10 cellular contexts compared by ENCODE assay signal in the genomic region with DNA sequence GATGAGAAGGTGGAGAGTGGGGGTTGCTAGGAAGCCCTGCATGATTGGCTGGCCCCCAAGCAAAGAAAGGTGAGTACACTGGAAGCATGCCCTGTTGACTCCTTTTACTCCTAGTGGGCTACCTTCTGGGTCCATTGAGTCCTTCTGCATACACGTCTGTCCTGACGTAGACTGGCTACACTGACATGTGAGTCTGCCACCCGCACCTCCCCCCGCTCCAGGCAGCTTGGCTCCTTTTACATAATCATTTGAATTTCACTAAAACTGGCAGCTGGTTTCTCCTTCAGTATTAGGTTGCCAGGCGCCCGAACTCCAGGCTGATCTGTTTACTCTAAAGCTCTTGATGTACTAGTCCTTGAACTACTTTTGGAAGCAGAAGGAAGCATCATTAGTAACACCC. TPM values are rescaled to one million over a fixed set of nuclear protein-coding genes. Genes with fewer than 3 reads are reported as not detected.
DNase-seq lines count a peak whose midpoint lies in the region; ATAC-seq lines count a peak whose summit lies in the region.
"Had no signal": no experiment of that assay in that cellular context is flagged by ENCODE, and none has a peak within 500 bp of the region (broad histone marks: within the 10 kb centered on the region; RNA-seq: fewer than 3 reads in every experiment).

No MANE protein-coding gene starts in this region.

- DNase-seq in Right ventricle myocardium superior (no peak), left cardiac atrium (no peak), hippocampal formation (lab: John Stamatoyannopoulos, UW) (peak; percentile 27 to 63), superior temporal gyrus (ENCODE audit: extremely low spot score) (peak; percentile 65), T-cell (no peak)
- DNase-seq in effector CD4-positive, alpha-beta T cell, result no peak
- DNase-seq: NCI-H510A, upper lobe of left lung had no signal

- no peak overlapping the region for H3K27ac Mint-ChIP-seq in T-cell

- H3K36me3 Mint-ChIP-seq in T-cell, result peaks cover 19% of the 10 kb centered on the region

- intact Hi-C loops in Right ventricle myocardium superior (cut with DNase I), result no loop called here
- intact Hi-C loops in left cardiac atrium (cut with DNase I), result no loop called here

- ATAC-seq in Right ventricle myocardium superior (ENCODE audit: poor library complexity) (peak; percentile 15), left cardiac atrium (no peak), T-cell (replicated peaks in 1 of 4) (no peak)
- ATAC-seq: body of pancreas, Right ventricle myocardium inferior had no signal

- no peaks in the 10 kb centered on the region for H3K27me3 Mint-ChIP-seq in T-cell

- POLR2A ChIA-PET in T-cell (lab: Charles Lee), result interaction anchor here in 1 of 2 donors (0.6 kb wide), 1 partner anchor 36 kb away, joined by 6 read pairs; no protein-coding TSS in a partner anchor

- no peaks in the 10 kb centered on the region for H3K9me3 Mint-ChIP-seq in T-cell

- no peak overlapping the region for H3K4me3 Mint-ChIP-seq in T-cell

- CTCF ChIA-PET in T-cell (lab: Charles Lee), result interaction anchor here in 1 of 2 donors (0.5 kb wide), 1 partner anchor 37 kb away, joined by 6 read pairs; no protein-coding TSS in a partner anchor

- H3K4me1 Mint-ChIP-seq in T-cell, result peaks cover 8 to 23% (median 15%) of the 10 kb centered on the region in 3 donors

RNA-seq across cellular contexts. Expression of gene MRPS21, which starts 8.7 kb away (rescaled TPM):
- 71.2 TPM for total RNA-seq in Right ventricle myocardium superior
- total RNA-seq in left cardiac atrium, result 10 to 100 TPM; 72.6 to 74.3 TPM
- total RNA-seq in T-cell, result 10 to 100 TPM; 51.9 to 75.0 (median 66.8) TPM

RNA-seq across cellular contexts. Expression of gene PRPF3, which starts 19.0 kb away (rescaled TPM):
- total RNA-seq in Right ventricle myocardium superior, result 18.0 TPM
- total RNA-seq in left cardiac atrium, result 10 to 100 TPM; 22.1 to 25.1 TPM
- 100 to 1,000 TPM; 100 to 153 (median 105) TPM for total RNA-seq in T-cell

RNA-seq across cellular contexts. Expression of gene CIART, which starts 20.0 kb away (rescaled TPM):
- total RNA-seq in Right ventricle myocardium superior (11.8 TPM), left cardiac atrium (10 to 100 TPM in 1 of 2 donors, 1 to 10 TPM in 1; 9.8 to 14.1 TPM), T-cell (1 to 10 TPM in 4 of 5 donors, under 1 TPM in 1; 0.63 to 2.9 (median 1.3) TPM)

RNA-seq across cellular contexts. Expression of gene C1orf54, which starts 29.7 kb away (rescaled TPM):
- total RNA-seq in Right ventricle myocardium superior, result 8.8 TPM
- total RNA-seq in left cardiac atrium, result 10 to 100 TPM; 10.1 to 14.0 TPM
- 1 to 10 TPM; 2.1 to 4.1 (median 3.2) TPM for total RNA-seq in T-cell

RNA-seq across cellular contexts. Expression of gene APH1A, which starts 33.5 kb away (rescaled TPM):
- total RNA-seq in Right ventricle myocardium superior (53.6 TPM), left cardiac atrium (10 to 100 TPM; 64.3 to 93.1 TPM), T-cell (100 to 1,000 TPM; 118 to 133 (median 124) TPM)

Comparison
In these comparisons a context has a peak if more than half of its experiments do, and no peak if none do; other contexts are left out.
1. DNase-seq: peak in hippocampal formation (2 of 2) and superior temporal gyrus (single experiment); none in Right ventricle myocardium superior (single experiment), left cardiac atrium (single experiment), T-cell (0 of 34) and effector CD4-positive, alpha-beta T cell (single experiment).